Comparison of ENCODE assay signal across 8 cellular contexts in genomic region chr9:87678650-87679355, GRCh38. TPM values are rescaled to one million over a fixed set of nuclear protein-coding genes. Genes with fewer than 3 reads are reported as not detected.
DNase-seq lines count a peak whose midpoint lies in the region; ATAC-seq and TF ChIP-seq lines count a peak whose summit lies in the region.

No MANE protein-coding gene starts in this region.

- H3K9me3 Mint-ChIP-seq in activated T-cell treated with anti-CD3 and anti-CD28 coated beads, Interleukin-2, amount 50 U/mL, for 24 hours = no peaks in the 10 kb centered on the region
- H3K9me3 Mint-ChIP-seq in mesothelial cell of epicardium = no peaks in the 10 kb centered on the region

- peaks cover 9% of the 10 kb centered on the region; the same call in 1 of the 2 replicates for H3K36me3 ChIP-seq in MM.1S (replicated peaks; ENCODE audit: insufficient read depth, low read length)

- H3K9ac ChIP-seq in MM.1S (ENCODE audit: low read length) = no peak overlapping the region

- no peak overlapping the region for H3K4me3 Mint-ChIP-seq in activated T-cell treated with anti-CD3 and anti-CD28 coated beads, Interleukin-2, amount 50 U/mL, for 24 hours
- no peak overlapping the region for H3K4me3 Mint-ChIP-seq in mesothelial cell of epicardium

- H4K20me1 ChIP-seq in MM.1S (ENCODE audit: insufficient read depth, low read length) = no peaks in the 10 kb centered on the region

- no peaks in the 10 kb centered on the region for H3K9me3 ChIP-seq in MM.1S (replicated peaks; ENCODE audit: insufficient read depth, low read length)

- H2AFZ ChIP-seq in MM.1S (ENCODE audit: low read length) = no peak overlapping the region

- H3K27me3 ChIP-seq in MM.1S (replicated peaks; ENCODE audit: insufficient read depth, low read length) = no peaks in the 10 kb centered on the region

- TF ChIP-seq CTCF in MM.1S (IDR thresholded peaks at IDR 0.05; ENCODE audit: low read length) (peak; percentile 69), mesothelial cell of epicardium (IDR thresholded peaks at IDR 0.05; ENCODE audit: unreplicated experiment) (peak; percentile 92)

- H3F3A ChIP-seq in MM.1S (ENCODE audit: insufficient read depth, low read length) = no peaks in the 10 kb centered on the region

- no peak overlapping the region for H3K27ac Mint-ChIP-seq in activated T-cell treated with anti-CD3 and anti-CD28 coated beads, Interleukin-2, amount 50 U/mL, for 24 hours
- peak overlapping the region; percentile 27 for H3K27ac Mint-ChIP-seq in mesothelial cell of epicardium

- peaks cover 6% of the 10 kb centered on the region for H3K27me3 Mint-ChIP-seq in activated T-cell treated with anti-CD3 and anti-CD28 coated beads, Interleukin-2, amount 50 U/mL, for 24 hours
- H3K27me3 Mint-ChIP-seq in mesothelial cell of epicardium (ENCODE audit: low read depth) = no peaks in the 10 kb centered on the region

- H3K4me1 Mint-ChIP-seq in activated T-cell treated with anti-CD3 and anti-CD28 coated beads, Interleukin-2, amount 50 U/mL, for 24 hours (ENCODE audit: low read depth) = peaks cover 2% of the 10 kb centered on the region
- H3K4me1 Mint-ChIP-seq in mesothelial cell of epicardium = peaks cover 18% of the 10 kb centered on the region

- H3K4me1 ChIP-seq in MM.1S (ENCODE audit: low read length) = peaks cover 18% of the 10 kb centered on the region

- H3K27ac ChIP-seq in MM.1S (ENCODE audit: low read length) (no peak overlapping the region), epithelial cell of prostate (no peak overlapping the region)

- DNase-seq in activated T-cell treated with anti-CD3 and anti-CD28 coated beads for 4 hours = peak; percentile 24
- DNase-seq in activated T-cell treated with anti-CD3 and anti-CD28 coated beads, Interleukin-2, amount 50 U/mL, for 24 hours = no peak
- DNase-seq in MM.1S = peak; percentile 39
- peak; percentile 46 for DNase-seq in T1000 (lab: John Stamatoyannopoulos, UW)
- peak; percentile 12 for DNase-seq in epithelial cell of prostate (ENCODE audit: low read depth, low spot score)
- DNase-seq in mesothelial cell of epicardium (ENCODE audit: low spot score in 2 of 2, unreplicated experiment in 2 of 2) = peak in 1 of 2 experiments; percentile 71

- H3K4me3 ChIP-seq in MM.1S (ENCODE audit: low read length) = no peak overlapping the region

- no peaks in the 10 kb centered on the region for H3K79me2 ChIP-seq in MM.1S (ENCODE audit: low read length)

- H3K36me3 Mint-ChIP-seq in activated T-cell treated with anti-CD3 and anti-CD28 coated beads, Interleukin-2, amount 50 U/mL, for 24 hours (ENCODE audit: low read depth) = no peaks in the 10 kb centered on the region
- peaks cover 37% of the 10 kb centered on the region for H3K36me3 Mint-ChIP-seq in mesothelial cell of epicardium

- H3K4me2 ChIP-seq in MM.1S (ENCODE audit: low read depth, low read length) = no peak overlapping the region

- H3K9me2 ChIP-seq in MM.1S (replicated peaks; ENCODE audit: insufficient read depth, low read length) = no peaks in the 10 kb centered on the region

- ATAC-seq in GM18517 (IDR thresholded peaks at IDR 0.05; ENCODE audit: unreplicated experiment) (no peak), HG03039 (IDR thresholded peaks at IDR 0.05; ENCODE audit: unreplicated experiment) (no peak)

RNA-seq across cellular contexts. Expression of gene CTSL, which starts 47.1 kb away (rescaled TPM):
- 85.9 to 90.5 TPM (median 86.2 TPM) in 3 replicates for total RNA-seq in mesothelial cell of epicardium
